In genomic region chr17:43908111-43908721, GRCh38 we compare ENCODE assay signal across 9 cellular contexts. TPM values are rescaled to one million over a fixed set of nuclear protein-coding genes. Genes with fewer than 3 reads are reported as not detected.
DNase-seq lines count a peak whose midpoint lies in the region; ATAC-seq and TF ChIP-seq lines count a peak whose summit lies in the region.
"Had no signal": no experiment of that assay in that cellular context is flagged by ENCODE, and none has a peak within 500 bp of the region (broad histone marks: within the 10 kb centered on the region; RNA-seq: fewer than 3 reads in every experiment).

No MANE protein-coding gene starts in this region.

- intact Hi-C loops in sciatic nerve (cut with DNase I), result no loop called here

- in situ Hi-C loops in astrocyte of the spinal cord (cut with HindIII; ENCODE audit: low sequenced_read_pairs), result no loop called here

- TF ChIP-seq CTCF in astrocyte of the spinal cord (IDR thresholded peaks at IDR 0.05; ENCODE audit: low read depth, low read length), result no peak

- DNase-seq in AG08396 (ENCODE audit: low spot score) (peak; percentile 88), T follicular helper cell (ENCODE audit: low read depth) (peak; percentile 35), astrocyte of the spinal cord (ENCODE audit: low read depth, low spot score) (peak; percentile 65), hippocampal formation (lab: John Stamatoyannopoulos, UW) (peak; percentile 83 to 85), sciatic nerve (ENCODE audit: low spot score) (peak; percentile 78)

- peaks cover 29% of the 10 kb centered on the region for H3K27me3 ChIP-seq in HUES64 (ENCODE audit: insufficient read depth, low read length)

- no peak overlapping the region for H3K27ac ChIP-seq in HUES64 (ENCODE audit: low read depth, low read length)

- 16% methylated on average over 24 of the region's 24 CpGs for WGBS in HUES64

- no peak overlapping the region for H3K9ac ChIP-seq in HUES64 (ENCODE audit: low read depth, low read length)

- ATAC-seq in sciatic nerve, result peak; percentile 86
- ATAC-seq in HG03135 (IDR thresholded peaks at IDR 0.05; ENCODE audit: unreplicated experiment), result no peak
- no peak for ATAC-seq in GM18873 (IDR thresholded peaks at IDR 0.05; ENCODE audit: low FRiP score, unreplicated experiment)

- H3K9me3 ChIP-seq in HUES64 (ENCODE audit: insufficient read depth, low read depth, low read length), result no peaks in the 10 kb centered on the region

- peaks cover 9% of the 10 kb centered on the region for H3K4me1 ChIP-seq in HUES64 (ENCODE audit: insufficient read depth, low read length)

- H3K36me3 ChIP-seq in HUES64 (ENCODE audit: insufficient read depth, low read length), result no peaks in the 10 kb centered on the region

- H3K4me3 ChIP-seq in HUES64 (ENCODE audit: low read length) (peak overlapping the region; percentile 71), astrocyte of the spinal cord (ENCODE audit: low read depth, low read length) (no peak overlapping the region)

RNA-seq across cellular contexts. Expression of gene MPP2, which starts 0.9 kb away (rescaled TPM):
- polyA plus RNA-seq in HUES64 (2013, experiment 1 of 2), result 17.9 TPM
- polyA plus RNA-seq in HUES64 (2013, experiment 2 of 2), result 17.9 TPM
- 4.6 TPM for total RNA-seq in sciatic nerve

RNA-seq across cellular contexts. Expression of gene PPY, which starts 34.1 kb away (rescaled TPM):
- not detected for polyA plus RNA-seq in HUES64 (2013, experiment 1 of 2)
- not detected for polyA plus RNA-seq in HUES64 (2013, experiment 2 of 2)
- total RNA-seq in sciatic nerve, result not detected
- total RNA-seq: kidney epithelial cell had no signal

RNA-seq across cellular contexts. Expression of gene PYY, which starts 45.5 kb away (rescaled TPM):
- 0.65 TPM for polyA plus RNA-seq in HUES64 (2013, experiment 1 of 2)
- 1.5 TPM for polyA plus RNA-seq in HUES64 (2013, experiment 2 of 2)
- not detected for total RNA-seq in sciatic nerve
- total RNA-seq: kidney epithelial cell had no signal

Comparison
In these comparisons a context has a peak if more than half of its experiments do, and no peak if none do; other contexts are left out.
1. DNase-seq: peak in every context shown above with its lines; median percentile 88 in AG08396; 84 in hippocampal formation; 78 in sciatic nerve; 65 in astrocyte of the spinal cord; 35 in T follicular helper cell.